In the genomic region with DNA sequence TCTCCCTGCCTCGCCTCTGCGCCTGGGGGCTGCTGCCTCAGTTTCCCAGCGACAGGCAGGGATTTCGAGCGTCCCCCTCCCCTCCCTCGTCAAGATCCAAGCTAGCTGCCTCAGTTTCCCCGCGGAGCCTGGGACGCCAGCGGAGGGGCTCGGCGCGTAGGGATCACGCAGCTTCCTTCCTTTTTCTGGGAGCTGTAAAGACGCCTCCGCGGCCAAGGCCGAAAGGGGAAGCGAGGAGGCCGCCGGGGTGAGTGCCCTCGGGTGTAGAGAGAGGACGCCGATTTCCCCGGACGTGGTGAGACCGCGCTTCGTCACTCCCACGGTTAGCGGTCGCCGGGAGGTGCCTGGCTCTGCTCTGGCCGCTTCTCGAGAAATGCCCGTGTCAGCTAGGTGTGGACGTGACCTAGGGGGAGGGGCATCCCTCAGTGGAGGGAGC, we compare ENCODE assay signal across 8 cellular contexts. TPM values are rescaled to one million over a fixed set of nuclear protein-coding genes. Genes with fewer than 3 reads are reported as not detected.
DNase-seq lines count a peak whose midpoint lies in the region; ATAC-seq and TF ChIP-seq lines count a peak whose summit lies in the region.

No MANE protein-coding gene starts in this region.

- peaks cover 0 to 35% (median 0%) of the 10 kb centered on the region in 3 donors for H3K27me3 ChIP-seq in stomach

- peak overlapping the region; percentile 39 to 68 (median 44) for H3K4me3 ChIP-seq in stomach

- H3K4me3 Mint-ChIP-seq in IgD-negative memory B cell, result peak overlapping the region; percentile 84 to 95 (median 90)
- H3K4me3 Mint-ChIP-seq in activated CD4-positive, alpha-beta T cell treated with anti-CD3 and anti-CD28 coated beads, Interleukin-2, amount 10 ng/mL, durations not matched to agents 24 days and 14 days, result peak overlapping the region; percentile 96

- no peaks in the 10 kb centered on the region for H3K9me3 Mint-ChIP-seq in IgD-negative memory B cell
- no peaks in the 10 kb centered on the region for H3K9me3 Mint-ChIP-seq in activated CD4-positive, alpha-beta T cell treated with anti-CD3 and anti-CD28 coated beads, Interleukin-2, amount 10 ng/mL, durations not matched to agents 24 days and 14 days

- peak; percentile 95 for DNase-seq in activated CD4-positive, alpha-beta T cell treated with anti-CD3 and anti-CD28 coated beads, Interleukin-2, amount 10 ng/mL, durations not matched to agents 24 days and 14 days
- peak; percentile 22 for DNase-seq in effector CD8-positive, alpha-beta T cell (lab: John Stamatoyannopoulos, UW)
- DNase-seq in mucosa of gallbladder (ENCODE audit: low spot score) (peak; percentile 70), stomach (peak; percentile 75), NCI-H1930 (lab: John Stamatoyannopoulos, UW) (no peak), NCI-H774 (lab: John Stamatoyannopoulos, UW) (no peak)

- no peaks in the 10 kb centered on the region for H3K9me3 ChIP-seq in stomach

- peak overlapping the region; percentile 67 to 92 (median 85) for H3K27ac ChIP-seq in stomach

- ATAC-seq in GM19035 (IDR thresholded peaks at IDR 0.05; ENCODE audit: unreplicated experiment), result peak; percentile 44

- no peak for TF ChIP-seq CTCF in stomach (IDR thresholded peaks at IDR 0.05)

- WGBS in stomach, 5 donors, result 3 to 10% (median 4%) methylated on average over 18 to 37 of the region's 37 CpGs

- intact Hi-C loops in activated CD4-positive, alpha-beta T cell treated with anti-CD3 and anti-CD28 coated beads, Interleukin-2, amount 10 ng/mL, durations not matched to agents 24 days and 14 days (cut with micrococcal nuclease), result loop anchor here (1.0 to 5.0 kb wide), 6 partner anchors 16 to 297 kb away; partner anchors contain the start of genes CDKN2D, FDX2, ICAM4 and KRI1
- intact Hi-C loops in stomach (cut with DNase I; ENCODE audit: low total_unique reads), result no loop called here

- peaks cover 0 to 12% (median 8%) of the 10 kb centered on the region in 4 donors for H3K36me3 ChIP-seq in stomach

- TF ChIP-seq POLR2A in stomach (IDR thresholded peaks at IDR 0.05), result no peak

- peaks cover 3% of the 10 kb centered on the region for H3K36me3 Mint-ChIP-seq in IgD-negative memory B cell
- H3K36me3 Mint-ChIP-seq in activated CD4-positive, alpha-beta T cell treated with anti-CD3 and anti-CD28 coated beads, Interleukin-2, amount 10 ng/mL, durations not matched to agents 24 days and 14 days (ENCODE audit: low read depth), result peaks cover 30% of the 10 kb centered on the region

- peaks cover 17 to 36% (median 18%) of the 10 kb centered on the region in 3 donors for H3K4me1 Mint-ChIP-seq in IgD-negative memory B cell
- H3K4me1 Mint-ChIP-seq in activated CD4-positive, alpha-beta T cell treated with anti-CD3 and anti-CD28 coated beads, Interleukin-2, amount 10 ng/mL, durations not matched to agents 24 days and 14 days, result peaks cover 33% of the 10 kb centered on the region

- peak overlapping the region; percentile 97 to 99 (median 98) for H3K27ac Mint-ChIP-seq in IgD-negative memory B cell
- H3K27ac Mint-ChIP-seq in activated CD4-positive, alpha-beta T cell treated with anti-CD3 and anti-CD28 coated beads, Interleukin-2, amount 10 ng/mL, durations not matched to agents 24 days and 14 days, result peak overlapping the region; percentile 96

- no peak for TF ChIP-seq EP300 in stomach (IDR thresholded peaks at IDR 0.05)

- peaks cover 16 to 38% (median 29%) of the 10 kb centered on the region in 4 donors for H3K4me1 ChIP-seq in stomach

- H3K27me3 Mint-ChIP-seq in IgD-negative memory B cell, result no peaks in the 10 kb centered on the region
- H3K27me3 Mint-ChIP-seq in activated CD4-positive, alpha-beta T cell treated with anti-CD3 and anti-CD28 coated beads, Interleukin-2, amount 10 ng/mL, durations not matched to agents 24 days and 14 days, result no peaks in the 10 kb centered on the region

RNA-seq across cellular contexts. Expression of gene ICAM1, which starts 0.7 kb away (rescaled TPM):
- polyA plus RNA-seq in IgD-negative memory B cell (9.2 TPM), stomach (1 to 10 TPM; 7.9 to 9.5 (median 8.8) TPM)
- total RNA-seq in activated CD4-positive, alpha-beta T cell treated with anti-CD3 and anti-CD28 coated beads, Interleukin-2, amount 10 ng/mL, durations not matched to agents 24 days and 14 days, result 81.5 and 82.1 TPM in 2 replicates
- total RNA-seq in mucosa of gallbladder (8.5 TPM), stomach (10 to 100 TPM in 2 of 5 donors, 1 to 10 TPM in 3; 2.3 to 15.6 (median 8.7) TPM)

RNA-seq across cellular contexts. Expression of gene ICAM4, which starts 16.6 kb away (rescaled TPM):
- polyA plus RNA-seq in IgD-negative memory B cell (0.81 TPM), stomach (under 1 TPM in 2 of 3 donors, not detected in 1; 0.56 to 0.85 TPM)
- 0.71 and 0.79 TPM in 2 replicates for total RNA-seq in activated CD4-positive, alpha-beta T cell treated with anti-CD3 and anti-CD28 coated beads, Interleukin-2, amount 10 ng/mL, durations not matched to agents 24 days and 14 days
- total RNA-seq in mucosa of gallbladder (0.72 TPM), stomach (1 to 10 TPM in 1 of 5 donors, not detected in 4; 1.9 TPM)

RNA-seq across cellular contexts. Expression of gene MRPL4, which starts 18.2 kb away (rescaled TPM):
- polyA plus RNA-seq in IgD-negative memory B cell (48.8 TPM), stomach (10 to 100 TPM; 48.7 to 53.1 (median 51.8) TPM)
- 163 and 174 TPM in 2 replicates for total RNA-seq in activated CD4-positive, alpha-beta T cell treated with anti-CD3 and anti-CD28 coated beads, Interleukin-2, amount 10 ng/mL, durations not matched to agents 24 days and 14 days
- total RNA-seq in mucosa of gallbladder (48.7 TPM), stomach (100 to 1,000 TPM in 1 of 5 donors, 10 to 100 TPM in 4; 16.1 to 314 (median 58.4) TPM)

RNA-seq across cellular contexts. Expression of gene ICAM5, which starts 19.6 kb away (rescaled TPM):
- polyA plus RNA-seq in IgD-negative memory B cell, result not detected
- total RNA-seq in activated CD4-positive, alpha-beta T cell treated with anti-CD3 and anti-CD28 coated beads, Interleukin-2, amount 10 ng/mL, durations not matched to agents 24 days and 14 days, result 3.0 and 3.8 TPM in 2 replicates
- total RNA-seq in mucosa of gallbladder, result 0.49 TPM
- under 1 TPM in 1 of 5 donors, not detected in 4; 0.45 TPM for total RNA-seq in stomach
- under 1 TPM in 2 of 3 donors, not detected in 1; 0.12 to 0.50 TPM for polyA plus RNA-seq in stomach

RNA-seq across cellular contexts. Expression of gene S1PR2, which starts 39.1 kb away (rescaled TPM):
- polyA plus RNA-seq in IgD-negative memory B cell, result 0.20 TPM
- 14.3 and 14.7 TPM in 2 replicates for total RNA-seq in activated CD4-positive, alpha-beta T cell treated with anti-CD3 and anti-CD28 coated beads, Interleukin-2, amount 10 ng/mL, durations not matched to agents 24 days and 14 days
- total RNA-seq in mucosa of gallbladder, result 9.5 TPM
- 10 to 100 TPM in 1 of 5 donors, 1 to 10 TPM in 1, under 1 TPM in 2, not detected in 1; 0.29 to 11.7 (median 5.1) TPM for total RNA-seq in stomach
- polyA plus RNA-seq in stomach, result 1 to 10 TPM; 2.4 to 2.9 (median 2.7) TPM

Comparison
In these comparisons a context has a peak if more than half of its experiments do, and no peak if none do; other contexts are left out.
1. DNase-seq: peak in activated CD4-positive, alpha-beta T cell treated with anti-CD3 and anti-CD28 coated beads, Interleukin-2, amount 10 ng/mL, durations not matched to agents 24 days and 14 days (single experiment), effector CD8-positive, alpha-beta T cell (single experiment), mucosa of gallbladder (single experiment) and stomach (single experiment); none in NCI-H1930 (0 of 2) and NCI-H774 (single experiment).